ENCODE assay signal across 20 cellular contexts in genomic region chr2:232920055-232920454, GRCh38.
"Had no signal": no experiment of that assay in that cellular context is flagged by ENCODE, and none has a peak within 500 bp of the region (broad histone marks: within the 10 kb centered on the region; RNA-seq: fewer than 3 reads in every experiment).

No MANE protein-coding gene starts in this region.

- H3K27ac ChIP-seq: HL-60, KMS-11 had no signal

- H3K4me3 Mint-ChIP-seq: IgD-negative memory B cell had no signal

- H3K36me3 Mint-ChIP-seq: IgD-negative memory B cell had no signal

- H3K4me3 ChIP-seq: K562 had no signal

- ATAC-seq: K562, SK-N-SH treated with all-trans-retinoic acid at 6 μM for 48 hours had no signal

- H3K27ac Mint-ChIP-seq: IgD-negative memory B cell had no signal

- DNase-seq: Kasumi-1, MM.1S, NCI-H1092 treated with DMSO at 0.1 percent for 48 hours, NCI-H1436, NCI-H187, NCI-H2029, NCI-H2081 treated with DMSO at 0.1 percent for 48 hours, NCI-H2171, NCI-H226, NCI-H446, NCI-H510A, NCI-H526, NCI-H82, Right ventricle myocardium superior, RPMI8226 had no signal

- H3K4me1 Mint-ChIP-seq: IgD-negative memory B cell had no signal
